ENCODE assay signal across 14 cellular contexts in genomic region chr6:14549319-14549770, GRCh38.
DNase-seq lines count a peak whose midpoint lies in the region; ATAC-seq lines count a peak whose summit lies in the region.
"Had no signal": no experiment of that assay in that cellular context is flagged by ENCODE, and none has a peak within 500 bp of the region (broad histone marks: within the 10 kb centered on the region; RNA-seq: fewer than 3 reads in every experiment).

No MANE protein-coding gene starts in this region.

- no peak for ATAC-seq in GM18502 (IDR thresholded peaks at IDR 0.05; ENCODE audit: poor library complexity, unreplicated experiment)
- no peak for ATAC-seq in GM18520 (IDR thresholded peaks at IDR 0.05; ENCODE audit: unreplicated experiment)
- ATAC-seq in HG02870 (IDR thresholded peaks at IDR 0.05; ENCODE audit: unreplicated experiment), result no peak
- ATAC-seq: body of pancreas had no signal

- DNase-seq in DMS153 (lab: John Stamatoyannopoulos, UW), result peak; percentile 93
- peak; percentile 73 for DNase-seq in NCI-H1417 treated with DMSO at 0.1 percent for 48 hours (lab: John Stamatoyannopoulos, UW)
- DNase-seq in NCI-H748 (lab: John Stamatoyannopoulos, UW; ENCODE audit: unreplicated experiment), result peak; percentile 100
- peak; percentile 49 for DNase-seq in medulla oblongata (ENCODE audit: extremely low spot score)
- DNase-seq in activated effector memory CD4-positive, alpha-beta T cell treated with anti-CD3 and anti-CD28 coated beads, Interleukin-2, amount 50 U/mL, for 16 hours, result no peak
- DNase-seq: activated CD4-positive, alpha-beta T cell treated with anti-CD3 and anti-CD28 coated beads, Interleukin-2, amount 50 U/mL, for 1 hour; effector CD8-positive, alpha-beta T cell; EL; GOT3; immature natural killer cell had no signal
